Comparison of ENCODE assay signal across 9 cellular contexts in genomic region chr2:61535449-61535848, GRCh38. TPM values are rescaled to one million over a fixed set of nuclear protein-coding genes. Genes with fewer than 3 reads are reported as not detected.
DNase-seq lines count a peak whose midpoint lies in the region; ATAC-seq lines count a peak whose summit lies in the region.
"Had no signal": no experiment of that assay in that cellular context is flagged by ENCODE, and none has a peak within 500 bp of the region (broad histone marks: within the 10 kb centered on the region; RNA-seq: fewer than 3 reads in every experiment).

No MANE protein-coding gene starts in this region.

- no peaks in the 10 kb centered on the region for H3K9me3 Mint-ChIP-seq in activated CD4-positive, alpha-beta memory T cell treated with anti-CD3 and anti-CD28 coated beads, Interleukin-2, amount 10 ng/mL, durations not matched to agents 7 days and 5 days
- no peaks in the 10 kb centered on the region for H3K9me3 Mint-ChIP-seq in stimulated activated naive B cell treated with anti-CD40 and anti-IgM and Interleukin-4, amounts not matched to agents 10 μg/mL and 1 μg/mL and 100 μg/mL, for 72 hours

- CTCF ChIA-PET in activated CD4-positive, alpha-beta memory T cell treated with anti-CD3 and anti-CD28 coated beads, Interleukin-2, amount 10 ng/mL, durations not matched to agents 7 days and 5 days (lab: Charles Lee): no interaction called here

- H3K36me3 ChIP-seq in iPS DF 6.9 (ENCODE audit: control insufficient read depth, insufficient read depth, low read length): no peaks in the 10 kb centered on the region

- no peak for ATAC-seq in stimulated activated naive B cell treated with anti-CD40 and anti-IgM and Interleukin-4, amounts not matched to agents 10 μg/mL and 1 μg/mL and 100 μg/mL, for 72 hours (replicated peaks)
- ATAC-seq in activated CD4-positive, CD25-positive, alpha-beta regulatory T cell treated with anti-CD3 and anti-CD28 coated beads, Interleukin-2, amount 50 U/mL, for 24 hours: no peak

- POLR2A ChIA-PET in activated CD4-positive, alpha-beta memory T cell treated with anti-CD3 and anti-CD28 coated beads, Interleukin-2, amount 10 ng/mL, durations not matched to agents 7 days and 5 days (lab: Charles Lee): interaction anchor here (1.1 to 2.0 kb wide), 3 partner anchors 9 to 63 kb away, joined by 3 to 8 read pairs (median 6); no protein-coding TSS in a partner anchor

- H3K27me3 Mint-ChIP-seq in activated CD4-positive, alpha-beta memory T cell treated with anti-CD3 and anti-CD28 coated beads, Interleukin-2, amount 10 ng/mL, durations not matched to agents 7 days and 5 days: no peaks in the 10 kb centered on the region
- no peaks in the 10 kb centered on the region for H3K27me3 Mint-ChIP-seq in stimulated activated naive B cell treated with anti-CD40 and anti-IgM and Interleukin-4, amounts not matched to agents 10 μg/mL and 1 μg/mL and 100 μg/mL, for 72 hours

- H3K4me3 ChIP-seq in iPS DF 6.9 (ENCODE audit: low read length): peak overlapping the region; percentile 23; the same call in 1 of the 2 replicates

- H3K27ac ChIP-seq in iPS DF 6.9 (ENCODE audit: low read length): no peak overlapping the region

- DNase-seq in NOMO-1 treated with DMSO at 0.1 percent for 48 hours (lab: John Stamatoyannopoulos, UW; ENCODE audit: unreplicated experiment) (peak; percentile 4), NOMO-1 (lab: John Stamatoyannopoulos, UW; ENCODE audit: unreplicated experiment in 2 of 2) (no peak), iPS DF 6.9 (ENCODE audit: low read depth, low spot score) (no peak), NCI-H524 treated with DMSO at 0.1 percent for 48 hours (lab: John Stamatoyannopoulos, UW) (no peak), iPS-NIHi11 (ENCODE audit: low spot score) (no peak)
- no peak for DNase-seq in activated CD4-positive, alpha-beta memory T cell treated with anti-CD3 and anti-CD28 coated beads, Interleukin-2, amount 10 ng/mL, durations not matched to agents 7 days and 5 days
- no peak for DNase-seq in stimulated activated naive B cell treated with anti-CD40 and anti-IgM and Interleukin-4, amounts not matched to agents 10 μg/mL and 1 μg/mL and 100 μg/mL, for 72 hours
- DNase-seq: activated CD4-positive, alpha-beta T cell treated with anti-CD3 and anti-CD28 coated beads, Interleukin-2, amount 50 U/mL, for 4 hours had no signal

- peak overlapping the region; percentile 98 for H3K27ac Mint-ChIP-seq in activated CD4-positive, alpha-beta memory T cell treated with anti-CD3 and anti-CD28 coated beads, Interleukin-2, amount 10 ng/mL, durations not matched to agents 7 days and 5 days
- H3K27ac Mint-ChIP-seq in stimulated activated naive B cell treated with anti-CD40 and anti-IgM and Interleukin-4, amounts not matched to agents 10 μg/mL and 1 μg/mL and 100 μg/mL, for 72 hours: peak overlapping the region; percentile 100

- no CpG with 5 or more reads among the region's 5 CpGs for WGBS in iPS DF 6.9 (ENCODE audit: insufficient coverage, insufficient read length)

- no peaks in the 10 kb centered on the region for H3K9me3 ChIP-seq in iPS DF 6.9 (ENCODE audit: control insufficient read depth, insufficient read depth, low read length)

- H3K27me3 ChIP-seq in iPS DF 6.9 (ENCODE audit: control insufficient read depth, insufficient read depth, low read length): no peaks in the 10 kb centered on the region

- H3K4me1 ChIP-seq in iPS DF 6.9 (ENCODE audit: control insufficient read depth, insufficient read depth, low read length): no peaks in the 10 kb centered on the region

- H3K4me1 Mint-ChIP-seq in activated CD4-positive, alpha-beta memory T cell treated with anti-CD3 and anti-CD28 coated beads, Interleukin-2, amount 10 ng/mL, durations not matched to agents 7 days and 5 days: peaks cover 49% of the 10 kb centered on the region
- peaks cover 12 to 29% of the 10 kb centered on the region in 2 donors for H3K4me1 Mint-ChIP-seq in stimulated activated naive B cell treated with anti-CD40 and anti-IgM and Interleukin-4, amounts not matched to agents 10 μg/mL and 1 μg/mL and 100 μg/mL, for 72 hours

- H3K4me3 Mint-ChIP-seq in activated CD4-positive, alpha-beta memory T cell treated with anti-CD3 and anti-CD28 coated beads, Interleukin-2, amount 10 ng/mL, durations not matched to agents 7 days and 5 days: peak overlapping the region; percentile 97
- peak overlapping the region; percentile 91 to 98 for H3K4me3 Mint-ChIP-seq in stimulated activated naive B cell treated with anti-CD40 and anti-IgM and Interleukin-4, amounts not matched to agents 10 μg/mL and 1 μg/mL and 100 μg/mL, for 72 hours

- peaks cover 38% of the 10 kb centered on the region for H3K36me3 Mint-ChIP-seq in activated CD4-positive, alpha-beta memory T cell treated with anti-CD3 and anti-CD28 coated beads, Interleukin-2, amount 10 ng/mL, durations not matched to agents 7 days and 5 days (ENCODE audit: low read depth)
- peaks cover 11 to 22% of the 10 kb centered on the region in 2 donors for H3K36me3 Mint-ChIP-seq in stimulated activated naive B cell treated with anti-CD40 and anti-IgM and Interleukin-4, amounts not matched to agents 10 μg/mL and 1 μg/mL and 100 μg/mL, for 72 hours

RNA-seq across cellular contexts. Expression of gene XPO1, which starts 2.7 kb away (rescaled TPM):
- total RNA-seq in activated CD4-positive, alpha-beta memory T cell treated with anti-CD3 and anti-CD28 coated beads, Interleukin-2, amount 10 ng/mL, durations not matched to agents 7 days and 5 days: 100 to 1,000 TPM; 166 to 172 TPM
